ENCODE assay signal across 9 cellular contexts in genomic region chr5:91281409-91281808, GRCh38.
DNase-seq lines count a peak whose midpoint lies in the region; ATAC-seq, FAIRE-seq and TF ChIP-seq lines count a peak whose summit lies in the region.
"Had no signal": no experiment of that assay in that cellular context is flagged by ENCODE, and none has a peak within 500 bp of the region (broad histone marks: within the 10 kb centered on the region; RNA-seq: fewer than 3 reads in every experiment).

No MANE protein-coding gene starts in this region.

- DNase-seq in CD4-positive, CD25-positive, alpha-beta regulatory T cell: no peak
- DNase-seq in LHCN-M2 (ENCODE audit: low read depth) (peak; percentile 96), dedifferentiated amniotic fluid mesenchymal stem cell (ENCODE audit: extremely low spot score) (peak; percentile 85), neural crest cell (ENCODE audit: low read depth, low spot score) (no peak), NCI-H2196 treated with DMSO at 0.1 percent for 48 hours (lab: John Stamatoyannopoulos, UW; ENCODE audit: unreplicated experiment) (no peak), GM12891 (ENCODE audit: insufficient read length, low spot score) (no peak)

- no peak for TF ChIP-seq POLR2A in GM12891 (IDR thresholded peaks at IDR 0.05; ENCODE audit: low read depth, low read length)

- no peak overlapping the region for H3K4me3 ChIP-seq in CD4-positive, CD25-positive, alpha-beta regulatory T cell (ENCODE audit: low read depth, low read length)

- no peaks in the 10 kb centered on the region for H3K36me3 ChIP-seq in CD4-positive, CD25-positive, alpha-beta regulatory T cell (ENCODE audit: control insufficient read depth, insufficient read depth, low read length)

- ATAC-seq in CD4-positive, CD25-positive, alpha-beta regulatory T cell (ENCODE audit: low read depth in 2 of 2): no peak
- ATAC-seq in GM21825 (IDR thresholded peaks at IDR 0.05; ENCODE audit: unreplicated experiment) (no peak), GM19395 (IDR thresholded peaks at IDR 0.05; ENCODE audit: unreplicated experiment) (no peak)

- no peaks in the 10 kb centered on the region for H3K9me3 ChIP-seq in CD4-positive, CD25-positive, alpha-beta regulatory T cell (ENCODE audit: control insufficient read depth in 2 of 2, low read length in 2 of 2)

- TF ChIP-seq CTCF in neural crest cell (conservative IDR thresholded peaks at IDR 0.05): no peak

- peak overlapping the region in 2 of 3 donors; percentile 43 to 93 for H3K27ac Mint-ChIP-seq in CD4-positive, CD25-positive, alpha-beta regulatory T cell
- H3K27ac Mint-ChIP-seq in neural crest cell (ENCODE audit: unreplicated experiment): no peak overlapping the region

- H3K36me3 Mint-ChIP-seq in CD4-positive, CD25-positive, alpha-beta regulatory T cell: no peaks in the 10 kb centered on the region
- peaks cover 2% of the 10 kb centered on the region for H3K36me3 Mint-ChIP-seq in neural crest cell (ENCODE audit: low read depth)

- H3K27me3 ChIP-seq in CD4-positive, CD25-positive, alpha-beta regulatory T cell (ENCODE audit: control insufficient read depth, insufficient read depth, low read length): no peaks in the 10 kb centered on the region

- no peak overlapping the region for H3K27ac ChIP-seq in CD4-positive, CD25-positive, alpha-beta regulatory T cell (ENCODE audit: insufficient read depth, low read length, poor library complexity, severe bottlenecking)

- no peaks in the 10 kb centered on the region for H3K27me3 Mint-ChIP-seq in CD4-positive, CD25-positive, alpha-beta regulatory T cell
- H3K27me3 Mint-ChIP-seq in neural crest cell (ENCODE audit: low read depth): no peaks in the 10 kb centered on the region

- peak overlapping the region; percentile 80 to 95 (median 90) for H3K4me3 Mint-ChIP-seq in CD4-positive, CD25-positive, alpha-beta regulatory T cell
- H3K4me3 Mint-ChIP-seq in neural crest cell: peak overlapping the region; percentile 92

- peaks cover 5 to 28% (median 24%) of the 10 kb centered on the region in 4 donors for H3K4me1 Mint-ChIP-seq in CD4-positive, CD25-positive, alpha-beta regulatory T cell
- peaks cover 22% of the 10 kb centered on the region for H3K4me1 Mint-ChIP-seq in neural crest cell

- peaks cover 0 to 5% (median 0%) of the 10 kb centered on the region in 7 donors for H3K9me3 Mint-ChIP-seq in CD4-positive, CD25-positive, alpha-beta regulatory T cell
- peaks cover 2% of the 10 kb centered on the region for H3K9me3 Mint-ChIP-seq in neural crest cell

- FAIRE-seq in GM12891 (lab: Jason Lieb, UNC): no peak
- FAIRE-seq: colon had no signal

- peaks cover 17% of the 10 kb centered on the region for H3K4me1 ChIP-seq in CD4-positive, CD25-positive, alpha-beta regulatory T cell (ENCODE audit: control insufficient read depth, insufficient read depth, low read length, poor library complexity, severe bottlenecking)

TF ChIP-seq in GM12891, 5 proteins besides CTCF, POLR2A, EP300 and RAD21:
- TF ChIP-seq POU2F2 (IDR thresholded peaks at IDR 0.05; ENCODE audit: low read depth, low read length): no peak
- no peak for TF ChIP-seq PAX5 (IDR thresholded peaks at IDR 0.05; ENCODE audit: insufficient read depth, low read length, severe bottlenecking)
- TF ChIP-seq SPI1 (IDR thresholded peaks at IDR 0.05; ENCODE audit: low read depth, low read length): no peak
- TF ChIP-seq POLR2AphosphoS5 (IDR thresholded peaks at IDR 0.05; ENCODE audit: low read depth, low read length): no peak
- no peak for TF ChIP-seq TAF1 (IDR thresholded peaks at IDR 0.05; ENCODE audit: low read depth, low read length)

Comparison
In these comparisons a context has a peak if more than half of its experiments do, and no peak if none do; other contexts are left out.
1. DNase-seq: peak in LHCN-M2 (single experiment) and dedifferentiated amniotic fluid mesenchymal stem cell (single experiment); none in CD4-positive, CD25-positive, alpha-beta regulatory T cell (0 of 3), neural crest cell (single experiment), NCI-H2196 treated with DMSO at 0.1 percent for 48 hours (single experiment) and GM12891 (single experiment).